Comparison of ENCODE assay signal across 11 cellular contexts in the genomic region with DNA sequence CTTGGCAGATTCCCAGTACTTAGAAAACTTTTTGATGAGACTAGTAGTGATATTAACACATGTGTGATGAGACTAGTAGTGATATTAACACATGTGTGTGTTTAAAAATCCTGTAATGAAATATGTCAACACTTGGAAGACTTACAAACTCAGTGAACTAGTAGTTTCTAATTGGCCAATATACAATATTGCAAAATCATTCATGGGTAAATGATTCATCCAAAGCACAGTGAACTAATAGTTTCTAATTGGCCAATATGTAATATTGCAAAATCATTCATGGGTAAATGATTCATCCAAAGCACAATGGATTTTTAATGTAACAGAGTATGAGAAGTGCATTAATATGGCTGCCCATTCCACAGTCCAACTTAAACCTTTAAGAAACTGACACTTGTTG.
A peak's percentile ranks its signal among the peaks of the same experiment; 100 is the strongest.
DNase-seq lines count a peak whose midpoint lies in the region; ATAC-seq and TF ChIP-seq lines count a peak whose summit lies in the region.
"Had no signal": no experiment of that assay in that cellular context is flagged by ENCODE, and none has a peak within 500 bp of the region (broad histone marks: within the 10 kb centered on the region; RNA-seq: fewer than 3 reads in every experiment).

No MANE protein-coding gene starts in this region.

- DNase-seq in HFFc6 (peak; percentile 70), SK-MEL-5 (ENCODE audit: low read depth, low spot score) (peak; percentile 24), foreskin melanocyte (peak; percentile 30), stromal cell of bone marrow (ENCODE audit: low read depth) (peak; percentile 80), coronary artery (ENCODE audit: low spot score) (no peak)
- DNase-seq in T-helper 2 cell treated with Interferon-gamma antibody and Interleukin-4, amounts not matched to agents 5 μg/mL and 100 μg/mL, for 36 hours (ENCODE audit: low spot score), result no peak
- DNase-seq: NCI-H446, thyroid gland had no signal

- in situ Hi-C loops in SK-MEL-5 (cut with HindIII; ENCODE audit: low pct_unique_long_range_greater_than_20kb, low sequenced_read_pairs), result no loop called here

- H3K4me3 Mint-ChIP-seq in HFFc6, result no peak overlapping the region
- no peak overlapping the region for H3K4me3 Mint-ChIP-seq in T-helper 2 cell treated with Interferon-gamma antibody and Interleukin-4, amounts not matched to agents 5 μg/mL and 100 μg/mL, for 36 hours

- no peak overlapping the region for H3K4me3 ChIP-seq in coronary artery
- H3K4me3 ChIP-seq: SK-N-MC, thyroid gland had no signal

- H3K4me1 Mint-ChIP-seq in HFFc6 (ENCODE audit: low read depth), result peaks cover 25% of the 10 kb centered on the region
- H3K4me1 Mint-ChIP-seq in T-helper 2 cell treated with Interferon-gamma antibody and Interleukin-4, amounts not matched to agents 5 μg/mL and 100 μg/mL, for 36 hours (ENCODE audit: low read depth), result no peaks in the 10 kb centered on the region

- TF ChIP-seq CTCF in HFFc6 (IDR thresholded peaks at IDR 0.05) (no peak), coronary artery (IDR thresholded peaks at IDR 0.05) (no peak)

- H3K27me3 Mint-ChIP-seq in HFFc6 (ENCODE audit: insufficient read depth), result peaks cover 11% of the 10 kb centered on the region
- peaks cover 20% of the 10 kb centered on the region for H3K27me3 Mint-ChIP-seq in T-helper 2 cell treated with Interferon-gamma antibody and Interleukin-4, amounts not matched to agents 5 μg/mL and 100 μg/mL, for 36 hours (ENCODE audit: low read depth)

- peaks cover 48% of the 10 kb centered on the region for H3K36me3 Mint-ChIP-seq in HFFc6 (ENCODE audit: low read depth)
- no peaks in the 10 kb centered on the region for H3K36me3 Mint-ChIP-seq in T-helper 2 cell treated with Interferon-gamma antibody and Interleukin-4, amounts not matched to agents 5 μg/mL and 100 μg/mL, for 36 hours (ENCODE audit: low read depth)

- peak overlapping the region; percentile 58 for H3K27ac Mint-ChIP-seq in HFFc6
- H3K27ac Mint-ChIP-seq in T-helper 2 cell treated with Interferon-gamma antibody and Interleukin-4, amounts not matched to agents 5 μg/mL and 100 μg/mL, for 36 hours, result no peak overlapping the region

- H3K9me3 Mint-ChIP-seq in HFFc6, result no peaks in the 10 kb centered on the region
- no peaks in the 10 kb centered on the region for H3K9me3 Mint-ChIP-seq in T-helper 2 cell treated with Interferon-gamma antibody and Interleukin-4, amounts not matched to agents 5 μg/mL and 100 μg/mL, for 36 hours

- H3K27ac ChIP-seq in coronary artery, result peak overlapping the region in 1 of 2 donors; percentile 41
- H3K27ac ChIP-seq: KMS-11, SK-N-MC, thyroid gland had no signal

- no peak for ATAC-seq in GM19035 (IDR thresholded peaks at IDR 0.05; ENCODE audit: unreplicated experiment)

Comparison
In these comparisons a context has a peak if more than half of its experiments do, and no peak if none do; other contexts are left out.
1. DNase-seq: peak in HFFc6 (single experiment), SK-MEL-5 (single experiment), foreskin melanocyte (single experiment) and stromal cell of bone marrow (single experiment); none in coronary artery (single experiment) and T-helper 2 cell treated with Interferon-gamma antibody and Interleukin-4, amounts not matched to agents 5 μg/mL and 100 μg/mL, for 36 hours (single experiment).